In genomic region chr16:88019847-88020512, GRCh38 we compare ENCODE assay signal across 15 cellular contexts.
A peak's percentile ranks its signal among the peaks of the same experiment; 100 is the strongest.
DNase-seq lines count a peak whose midpoint lies in the region; ATAC-seq, FAIRE-seq and TF ChIP-seq lines count a peak whose summit lies in the region.
"Had no signal": no experiment of that assay in that cellular context is flagged by ENCODE, and none has a peak within 500 bp of the region (broad histone marks: within the 10 kb centered on the region; RNA-seq: fewer than 3 reads in every experiment).

No MANE protein-coding gene starts in this region.

- H3K27ac ChIP-seq in A673 (ENCODE audit: low read depth, low read length, poor library complexity, severe bottlenecking) (peak overlapping the region; percentile 47), small intestine (ENCODE audit: low read depth in 1 of 2, low read length in 1 of 2) (no peak overlapping the region)
- H3K27ac ChIP-seq in BLaER1 treated with 17β-estradiol and CSF1 and Interleukin-3, amounts not matched to agents 10 nM and 100 nM = peak overlapping the region in 8 of 11 experiments; percentile 59 to 98 (median 74); a peak in 14 of 22 replicates
- H3K27ac ChIP-seq: BLaER1 had no signal

- no peaks in the 10 kb centered on the region for H3K9me3 ChIP-seq in A673 (ENCODE audit: low read depth, low read length, poor library complexity, severe bottlenecking)
- no peaks in the 10 kb centered on the region for H3K9me3 ChIP-seq in BLaER1 treated with 17β-estradiol and CSF1 and Interleukin-3, amounts not matched to agents 10 nM and 100 nM (replicated peaks in 1 of 11)
- H3K9me3 ChIP-seq in small intestine (ENCODE audit: control insufficient read depth, low read depth) = no peaks in the 10 kb centered on the region
- H3K9me3 ChIP-seq: BLaER1 had no signal

- H3K9me3 Mint-ChIP-seq in brain = no peaks in the 10 kb centered on the region
- no peaks in the 10 kb centered on the region for H3K9me3 Mint-ChIP-seq in nephron

- H3K9ac ChIP-seq in BLaER1 treated with 17β-estradiol and CSF1 and Interleukin-3, amounts not matched to agents 10 nM and 100 nM = peak overlapping the region in 7 of 11 experiments; percentile 18 to 59 (median 31); a peak in 6 of 22 replicates
- H3K9ac ChIP-seq: BLaER1 had no signal

- H3K27me3 Mint-ChIP-seq in brain = no peaks in the 10 kb centered on the region
- H3K27me3 Mint-ChIP-seq in nephron (ENCODE audit: low read depth) = peaks cover 3% of the 10 kb centered on the region

- no peak for DNase-seq in A673 (ENCODE audit: low spot score)
- DNase-seq in NCI-H2029 treated with DMSO at 0.1 percent for 48 hours (lab: John Stamatoyannopoulos, UW) = no peak
- DNase-seq in NCI-H524 (lab: John Stamatoyannopoulos, UW) = no peak
- no peak for DNase-seq in small intestine
- DNase-seq: DMS153, EL, KG1, NCI-H1048, NCI-H146, NCI-H748 treated with DMSO at 0.1 percent for 48 hours had no signal

- peak overlapping the region in 4 of 5 experiments; percentile 39 to 80 (median 65) for H3K27ac Mint-ChIP-seq in brain
- H3K27ac Mint-ChIP-seq in nephron = peak overlapping the region in 2 of 3 experiments; percentile 7 to 87

- TF ChIP-seq CTCF in A673 (conservative IDR thresholded peaks at IDR 0.05; ENCODE audit: low read depth, low read length) (no peak), brain (conservative IDR thresholded peaks at IDR 0.05) (no peak), nephron (IDR thresholded peaks at IDR 0.05; ENCODE audit: unreplicated experiment in 3 of 3) (no peak)

- intact Hi-C loops in A673 (cut with micrococcal nuclease; ENCODE audit: unreplicated experiment) = loop anchor here (10.0 kb wide), 1 partner anchor 65 kb away; the partner anchor contains the start of gene BANP

- no peak for ATAC-seq in HG02938 (IDR thresholded peaks at IDR 0.05; ENCODE audit: unreplicated experiment)

- BruUV-seq in A673 (replicated peaks; lab: Mats Ljungman, UMichigan) = no TSS peak

- no peak overlapping the region for H3K4me2 ChIP-seq in BLaER1 treated with 17β-estradiol and CSF1 and Interleukin-3, amounts not matched to agents 10 nM and 100 nM
- H3K4me2 ChIP-seq: BLaER1 had no signal

- POLR2A ChIA-PET in A673 (lab: Charles Lee; ENCODE audit: low non-redundant PET) = interaction anchor here (0.6 kb wide), 2 partner anchors 96 to 274 kb away, joined by 3 to 5 read pairs; no protein-coding TSS in a partner anchor

- no peaks in the 10 kb centered on the region for H3K27me3 ChIP-seq in A673 (replicated peaks; ENCODE audit: insufficient read depth, low read depth, low read length, poor library complexity)
- no peaks in the 10 kb centered on the region for H3K27me3 ChIP-seq in BLaER1 treated with 17β-estradiol and CSF1 and Interleukin-3, amounts not matched to agents 10 nM and 100 nM
- H3K27me3 ChIP-seq in small intestine (ENCODE audit: control insufficient read depth in 2 of 2, insufficient read depth in 2 of 2, low read length in 2 of 2) = no peaks in the 10 kb centered on the region
- H3K27me3 ChIP-seq: BLaER1 had no signal

- CTCF ChIA-PET in A673 (lab: Charles Lee) = no interaction called here

- peaks cover 0 to 28% (median 0%) of the 10 kb centered on the region in 11 experiments; a peak in 4 of 22 replicates for H4K20me1 ChIP-seq in BLaER1 treated with 17β-estradiol and CSF1 and Interleukin-3, amounts not matched to agents 10 nM and 100 nM

- H3K36me3 Mint-ChIP-seq in brain = peaks cover 24% of the 10 kb centered on the region
- H3K36me3 Mint-ChIP-seq in nephron (ENCODE audit: low read depth) = peaks cover 12% of the 10 kb centered on the region

- FAIRE-seq in small intestine (lab: Jason Lieb, UNC) = no peak

- H3K4me3 ChIP-seq in A673 (ENCODE audit: low read depth, low read length, poor library complexity, severe bottlenecking) = no peak overlapping the region
- no peak overlapping the region for H3K4me3 ChIP-seq in BLaER1 treated with 17β-estradiol and CSF1 and Interleukin-3, amounts not matched to agents 10 nM and 100 nM
- no peak overlapping the region for H3K4me3 ChIP-seq in small intestine (ENCODE audit: low read depth in 1 of 2, low read length in 2 of 2)
- H3K4me3 ChIP-seq: BLaER1 had no signal

- H3K4me1 Mint-ChIP-seq in brain = peaks cover 31% of the 10 kb centered on the region
- peaks cover 7% of the 10 kb centered on the region for H3K4me1 Mint-ChIP-seq in nephron

- 92 to 96% (median 95%) methylated on average over 20 to 21 of the region's 21 CpGs for WGBS in small intestine, 3 donors

- H3K4me1 ChIP-seq in A673 (ENCODE audit: insufficient read depth, low read length, poor library complexity, severe bottlenecking) (no peaks in the 10 kb centered on the region), small intestine (ENCODE audit: control insufficient read depth in 2 of 2, insufficient read depth in 1 of 2, low read depth in 1 of 2, low read length in 1 of 2) (no peaks in the 10 kb centered on the region)
- H3K4me1 ChIP-seq in BLaER1 treated with 17β-estradiol and CSF1 and Interleukin-3, amounts not matched to agents 10 nM and 100 nM = peaks cover 22 to 46% (median 33%) of the 10 kb centered on the region in 10 experiments

- no peak overlapping the region for H3K4me3 Mint-ChIP-seq in brain
- peak overlapping the region in 1 of 3 experiments; percentile 34 for H3K4me3 Mint-ChIP-seq in nephron

- H3K36me3 ChIP-seq in A673 (ENCODE audit: insufficient read depth, low read length, poor library complexity, severe bottlenecking) = no peaks in the 10 kb centered on the region
- peaks cover 6 to 74% (median 47%) of the 10 kb centered on the region in 11 experiments; a peak in 19 of 22 replicates for H3K36me3 ChIP-seq in BLaER1 treated with 17β-estradiol and CSF1 and Interleukin-3, amounts not matched to agents 10 nM and 100 nM
- H3K36me3 ChIP-seq in small intestine (ENCODE audit: control insufficient read depth in 2 of 2, insufficient read depth in 2 of 2, low read length in 2 of 2) = peaks cover 0 to 2% of the 10 kb centered on the region in 2 donors

Comparison
In these comparisons a context has a peak if more than half of its experiments do, and no peak if none do; other contexts are left out.
1. H3K27ac ChIP-seq: peak in A673 (single experiment) and BLaER1 treated with 17β-estradiol and CSF1 and Interleukin-3, amounts not matched to agents 10 nM and 100 nM (8 of 11); none in small intestine (0 of 2).